In the genomic region with DNA sequence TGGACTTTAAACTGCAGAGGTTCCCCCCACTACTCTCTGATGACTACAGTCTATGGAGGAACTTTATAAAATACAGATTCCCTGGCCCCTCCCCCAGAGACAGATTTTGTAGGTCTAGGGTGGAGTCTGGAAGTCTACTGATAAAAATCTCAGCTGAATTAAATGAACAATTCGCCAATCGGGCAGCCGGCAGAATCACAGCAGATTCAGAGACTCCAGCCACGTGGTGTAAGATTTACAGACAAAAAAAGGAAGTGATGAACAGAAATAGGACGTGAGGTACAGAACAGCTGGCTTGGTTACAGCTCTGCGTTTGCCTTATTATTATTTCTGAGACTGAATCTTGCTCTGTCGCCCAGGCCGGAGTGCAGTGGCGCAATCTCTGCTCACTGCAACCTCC, we compare ENCODE assay signal across 16 cellular contexts. TPM values are rescaled to one million over a fixed set of nuclear protein-coding genes. Genes with fewer than 3 reads are reported as not detected.
DNase-seq lines count a peak whose midpoint lies in the region; ATAC-seq and TF ChIP-seq lines count a peak whose summit lies in the region.
"Had no signal": no experiment of that assay in that cellular context is flagged by ENCODE, and none has a peak within 500 bp of the region (broad histone marks: within the 10 kb centered on the region; RNA-seq: fewer than 3 reads in every experiment).

No MANE protein-coding gene starts in this region.

- DNase-seq in OCI-LY7 (ENCODE audit: low spot score): peak; percentile 92
- DNase-seq in naive thymus-derived CD4-positive, alpha-beta T cell: peak in 1 of 9 donors; percentile 5
- DNase-seq in stimulated activated naive CD4-positive, alpha-beta T cell (lab: John Stamatoyannopoulos, UW): no peak
- no peak for DNase-seq in brain microvascular endothelial cell
- DNase-seq in endothelial cell (ENCODE audit: low spot score): no peak
- DNase-seq: CD4-positive, CD25-positive, alpha-beta regulatory T cell; IMR-90; NCI-H2171 treated with DMSO at 0.1 percent for 48 hours; sigmoid colon; SW 1271; transverse colon had no signal

- H3K9me2 ChIP-seq in OCI-LY7 (ENCODE audit: insufficient read depth, low read length): no peaks in the 10 kb centered on the region

- in situ Hi-C loops in brain microvascular endothelial cell (cut with HindIII; ENCODE audit: low pct_ligation_motif_present, low sequenced_read_pairs): no loop called here

- ATAC-seq in GM18511 (IDR thresholded peaks at IDR 0.05; ENCODE audit: unreplicated experiment) (peak; percentile 78), HG03103 (IDR thresholded peaks at IDR 0.05; ENCODE audit: low read depth, unreplicated experiment) (peak; percentile 60), GM18505 (IDR thresholded peaks at IDR 0.05; ENCODE audit: unreplicated experiment) (no peak)
- ATAC-seq in naive thymus-derived CD4-positive, alpha-beta T cell: peak; percentile 54
- ATAC-seq: esophagus mucosa had no signal

- no TSS peak for BruUV-seq in OCI-LY7 (replicated peaks; lab: Mats Ljungman, UMichigan)

- TF ChIP-seq CTCF in OCI-LY7 (conservative IDR thresholded peaks at IDR 0.05; ENCODE audit: low read length) (no peak), brain microvascular endothelial cell (IDR thresholded peaks at IDR 0.05; ENCODE audit: low read depth, low read length, missing control alignments) (no peak), endothelial cell (IDR thresholded peaks at IDR 0.05; ENCODE audit: unreplicated experiment) (no peak)

- peak overlapping the region in 6 of 10 donors; percentile 0 to 66 (median 40) for H3K4me3 Mint-ChIP-seq in naive thymus-derived CD4-positive, alpha-beta T cell
- no peak overlapping the region for H3K4me3 Mint-ChIP-seq in endothelial cell (ENCODE audit: unreplicated experiment)
- H3K4me3 Mint-ChIP-seq: activated naive CD4-positive, alpha-beta T cell treated with anti-CD3 and anti-CD28 coated beads, Interleukin-2, amount 50 U/mL, for 24 hours; CD4-positive, CD25-positive, alpha-beta regulatory T cell had no signal

- peak overlapping the region; percentile 65 for H3K4me3 ChIP-seq in OCI-LY7 (ENCODE audit: low read depth, low read length, poor library complexity, severe bottlenecking)
- H3K4me3 ChIP-seq in naive thymus-derived CD4-positive, alpha-beta T cell (ENCODE audit: low read length): no peak overlapping the region
- H3K4me3 ChIP-seq in brain microvascular endothelial cell (ENCODE audit: low read depth, low read length): no peak overlapping the region
- H3K4me3 ChIP-seq: sigmoid colon, transverse colon had no signal

- H4K20me1 ChIP-seq in OCI-LY7 (ENCODE audit: insufficient read depth, low read length): no peaks in the 10 kb centered on the region

- H3K9me3 ChIP-seq in OCI-LY7 (ENCODE audit: low read length): no peaks in the 10 kb centered on the region
- no peaks in the 10 kb centered on the region for H3K9me3 ChIP-seq in naive thymus-derived CD4-positive, alpha-beta T cell (ENCODE audit: control insufficient read depth in 2 of 3, low read length in 3 of 3)
- H3K9me3 ChIP-seq: sigmoid colon, transverse colon had no signal

- intact Hi-C loops in OCI-LY7 (cut with micrococcal nuclease; ENCODE audit: unreplicated experiment): loop anchor here (1.0 to 2.0 kb wide), 4 partner anchors 13 to 52 kb away; no protein-coding TSS in a partner anchor
- intact Hi-C loops in naive thymus-derived CD4-positive, alpha-beta T cell (cut with micrococcal nuclease): no loop called here

- peak overlapping the region; percentile 87 for H3K4me2 ChIP-seq in OCI-LY7 (ENCODE audit: low read length)

- CTCF ChIA-PET in OCI-LY7 (lab: Charles Lee; ENCODE audit: unreplicated experiment): interaction anchor here (1.2 to 1.4 kb wide), 4 partner anchors 12 to 20 kb away, joined by 3 to 4 read pairs (median 3); no protein-coding TSS in a partner anchor
- CTCF ChIA-PET in naive thymus-derived CD4-positive, alpha-beta T cell (lab: Charles Lee): interaction anchor here (1.4 kb wide), 1 partner anchor 9 kb away, joined by 3 read pairs; no protein-coding TSS in a partner anchor

- H3K27me3 ChIP-seq in naive thymus-derived CD4-positive, alpha-beta T cell (ENCODE audit: control insufficient read depth in 2 of 2, insufficient read depth in 2 of 2, low read length in 2 of 2): no peaks in the 10 kb centered on the region
- no peaks in the 10 kb centered on the region for H3K27me3 ChIP-seq in brain microvascular endothelial cell (replicated peaks)
- H3K27me3 ChIP-seq: sigmoid colon, transverse colon had no signal

- peaks cover 2 to 9% (median 8%) of the 10 kb centered on the region in 7 donors for H3K4me1 Mint-ChIP-seq in naive thymus-derived CD4-positive, alpha-beta T cell
- peaks cover 11% of the 10 kb centered on the region for H3K4me1 Mint-ChIP-seq in endothelial cell (ENCODE audit: unreplicated experiment)
- H3K4me1 Mint-ChIP-seq: activated naive CD4-positive, alpha-beta T cell treated with anti-CD3 and anti-CD28 coated beads, Interleukin-2, amount 50 U/mL, for 24 hours; CD4-positive, CD25-positive, alpha-beta regulatory T cell had no signal

- peaks cover 61% of the 10 kb centered on the region for H3K4me1 ChIP-seq in OCI-LY7 (ENCODE audit: insufficient read depth, low read length, poor library complexity, severe bottlenecking)
- no peaks in the 10 kb centered on the region for H3K4me1 ChIP-seq in naive thymus-derived CD4-positive, alpha-beta T cell (ENCODE audit: control insufficient read depth in 2 of 2, insufficient read depth in 2 of 2, low read length in 2 of 2)
- H3K4me1 ChIP-seq: sigmoid colon, transverse colon had no signal

- H3K27ac ChIP-seq in OCI-LY7 (ENCODE audit: low read depth, low read length, poor library complexity, severe bottlenecking) (peak overlapping the region; percentile 98), brain microvascular endothelial cell (no peak overlapping the region)
- H3K27ac ChIP-seq in naive thymus-derived CD4-positive, alpha-beta T cell (ENCODE audit: low read depth, low read length): no peak overlapping the region
- H3K27ac ChIP-seq: sigmoid colon, transverse colon had no signal

- POLR2A ChIA-PET in OCI-LY7 (lab: Charles Lee): interaction anchor here (0.6 to 6.3 kb wide), 17 partner anchors 10 to 126 kb away, joined by 3 to 81 read pairs (median 7); no protein-coding TSS in a partner anchor
- POLR2A ChIA-PET in naive thymus-derived CD4-positive, alpha-beta T cell (lab: Charles Lee): no interaction called here

- H3K36me3 Mint-ChIP-seq in naive thymus-derived CD4-positive, alpha-beta T cell: no peaks in the 10 kb centered on the region
- H3K36me3 Mint-ChIP-seq in endothelial cell (ENCODE audit: low read depth, unreplicated experiment): no peaks in the 10 kb centered on the region
- H3K36me3 Mint-ChIP-seq: activated naive CD4-positive, alpha-beta T cell treated with anti-CD3 and anti-CD28 coated beads, Interleukin-2, amount 50 U/mL, for 24 hours; CD4-positive, CD25-positive, alpha-beta regulatory T cell had no signal

- H3K36me3 ChIP-seq in OCI-LY7 (ENCODE audit: insufficient read depth, low read length) (no peaks in the 10 kb centered on the region), brain microvascular endothelial cell (replicated peaks) (no peaks in the 10 kb centered on the region)
- no peaks in the 10 kb centered on the region for H3K36me3 ChIP-seq in naive thymus-derived CD4-positive, alpha-beta T cell (ENCODE audit: control insufficient read depth in 2 of 3, insufficient read depth in 3 of 3, low read length in 3 of 3)
- H3K36me3 ChIP-seq: sigmoid colon, transverse colon had no signal

- peaks cover 0 to 2% (median 0%) of the 10 kb centered on the region in 11 donors for H3K9me3 Mint-ChIP-seq in naive thymus-derived CD4-positive, alpha-beta T cell
- no peaks in the 10 kb centered on the region for H3K9me3 Mint-ChIP-seq in endothelial cell (ENCODE audit: unreplicated experiment)
- H3K9me3 Mint-ChIP-seq: activated naive CD4-positive, alpha-beta T cell treated with anti-CD3 and anti-CD28 coated beads, Interleukin-2, amount 50 U/mL, for 24 hours; CD4-positive, CD25-positive, alpha-beta regulatory T cell had no signal

- TF ChIP-seq POLR2A in GM18505 (IDR thresholded peaks at IDR 0.05; ENCODE audit: borderline replicate concordance, extremely low read depth, insufficient read depth, insufficient read length): no peak

- peak overlapping the region; percentile 67 for H2AFZ ChIP-seq in OCI-LY7 (ENCODE audit: low read length)

- no peaks in the 10 kb centered on the region for H3K27me3 Mint-ChIP-seq in naive thymus-derived CD4-positive, alpha-beta T cell
- H3K27me3 Mint-ChIP-seq in endothelial cell (ENCODE audit: unreplicated experiment): peaks cover 1% of the 10 kb centered on the region
- H3K27me3 Mint-ChIP-seq: activated naive CD4-positive, alpha-beta T cell treated with anti-CD3 and anti-CD28 coated beads, Interleukin-2, amount 50 U/mL, for 24 hours; CD4-positive, CD25-positive, alpha-beta regulatory T cell had no signal

- no peaks in the 10 kb centered on the region for H3K79me2 ChIP-seq in OCI-LY7 (ENCODE audit: insufficient read depth, low read depth, low read length)

- peak overlapping the region in 2 of 9 donors; percentile 2 to 13 for H3K27ac Mint-ChIP-seq in naive thymus-derived CD4-positive, alpha-beta T cell
- H3K27ac Mint-ChIP-seq in endothelial cell (ENCODE audit: unreplicated experiment): no peak overlapping the region
- H3K27ac Mint-ChIP-seq: activated naive CD4-positive, alpha-beta T cell treated with anti-CD3 and anti-CD28 coated beads, Interleukin-2, amount 50 U/mL, for 24 hours; CD4-positive, CD25-positive, alpha-beta regulatory T cell had no signal

RNA-seq across cellular contexts. Expression of gene MTA3, which starts 21.4 kb away (rescaled TPM):
- 66.7 and 72.7 TPM in 2 replicates for total RNA-seq in OCI-LY7 (2014; rRNA removed; shearing (Covaris generic))
- total RNA-seq in OCI-LY7 (2022): 183 and 205 TPM in 2 replicates
- total RNA-seq in naive thymus-derived CD4-positive, alpha-beta T cell: 10 to 100 TPM; 23.9 to 49.1 (median 34.3) TPM
- 10 to 100 TPM; 24.2 to 25.1 TPM for polyA plus RNA-seq in naive thymus-derived CD4-positive, alpha-beta T cell
- total RNA-seq in endothelial cell (ENCODE audit: unreplicated experiment): 105 TPM

RNA-seq across cellular contexts. Expression of gene KCNG3, which starts 53.2 kb away (rescaled TPM):
- 0.18 and 0.19 TPM in 2 replicates for total RNA-seq in OCI-LY7 (2014; rRNA removed; shearing (Covaris generic))
- 0.08 and 0.17 TPM in 2 replicates for total RNA-seq in OCI-LY7 (2022)
- under 1 TPM in 4 of 5 experiments, not detected in 1; 0.08 to 0.48 (median 0.14) TPM for total RNA-seq in naive thymus-derived CD4-positive, alpha-beta T cell
- polyA plus RNA-seq in naive thymus-derived CD4-positive, alpha-beta T cell: under 1 TPM in 1 of 2 donors, not detected in 1; 0.08 TPM
- total RNA-seq in endothelial cell (ENCODE audit: unreplicated experiment): 0.13 TPM
- total RNA-seq: CD4-positive, CD25-positive, alpha-beta regulatory T cell had no signal
- polyA plus RNA-seq: CD4-positive, CD25-positive, alpha-beta regulatory T cell; IMR-90 had no signal
